In the genomic region with DNA sequence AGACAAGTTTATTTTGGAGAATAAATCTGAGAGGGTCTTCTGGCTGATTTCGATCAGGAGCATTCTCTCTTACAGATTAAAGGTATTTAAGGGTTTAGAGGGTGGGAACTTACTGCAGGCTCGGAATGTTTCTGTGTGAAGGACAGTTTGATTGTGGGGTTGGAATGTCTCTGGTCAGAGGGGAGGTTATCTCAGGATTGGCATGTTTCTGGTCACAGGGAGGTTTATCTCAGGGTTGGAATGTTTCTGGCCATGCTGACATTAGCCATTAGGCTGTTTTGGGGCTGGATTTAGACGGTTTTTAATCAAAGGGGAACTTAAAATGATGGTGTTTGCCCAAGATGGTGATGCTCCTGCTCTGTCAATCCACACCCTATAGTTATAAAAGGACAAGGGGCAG, we compare ENCODE assay signal across 32 cellular contexts.
"Had no signal": no experiment of that assay in that cellular context is flagged by ENCODE, and none has a peak within 500 bp of the region (broad histone marks: within the 10 kb centered on the region; RNA-seq: fewer than 3 reads in every experiment).

No MANE protein-coding gene starts in this region.

- H3K9me3 Mint-ChIP-seq: activated CD4-positive, alpha-beta memory T cell treated with anti-CD3 and anti-CD28 coated beads, Interleukin-2, amount 10 ng/mL, durations not matched to agents 7 days and 5 days; activated CD4-positive, alpha-beta T cell treated with anti-CD3 and anti-CD28 coated beads, Interleukin-2, amount 10 ng/mL, durations not matched to agents 7 days and 5 days; activated T-cell treated with anti-CD3 and anti-CD28 coated beads, Interleukin-2, amount 50 U/mL, for 24 hours; central memory CD8-positive, alpha-beta T cell; dendritic cell treated with granulocyte-macrophage colony-stimulating factor and Interleukin-4, amounts not matched to agents 40 ng/mL and 50 ng/mL, for 4 days had no signal

- H3K36me3 Mint-ChIP-seq: activated naive CD8-positive, alpha-beta T cell had no signal

- H3K4me1 Mint-ChIP-seq: activated CD4-positive, alpha-beta memory T cell treated with anti-CD3 and anti-CD28 coated beads, Interleukin-2, amount 10 ng/mL, durations not matched to agents 7 days and 5 days; activated CD4-positive, alpha-beta T cell treated with anti-CD3 and anti-CD28 coated beads, Interleukin-2, amount 10 ng/mL, durations not matched to agents 7 days and 5 days; central memory CD8-positive, alpha-beta T cell; endodermal cell had no signal

- H3K27me3 ChIP-seq: brain microvascular endothelial cell, dorsolateral prefrontal cortex had no signal

- H3K4me3 Mint-ChIP-seq: activated CD4-positive, alpha-beta memory T cell treated with anti-CD3 and anti-CD28 coated beads, Interleukin-2, amount 10 ng/mL, durations not matched to agents 7 days and 5 days; activated CD4-positive, alpha-beta T cell treated with anti-CD3 and anti-CD28 coated beads, Interleukin-2, amount 10 ng/mL, durations not matched to agents 7 days and 5 days; activated naive CD8-positive, alpha-beta T cell; activated T-cell treated with anti-CD3 and anti-CD28 coated beads, Interleukin-2, amount 50 U/mL, for 24 hours; activated T-cell treated with anti-CD3 and anti-CD28 coated beads, Interleukin-2, amount 50 U/mL, for 72 hours; central memory CD8-positive, alpha-beta T cell; dendritic cell treated with granulocyte-macrophage colony-stimulating factor and Interleukin-4, amounts not matched to agents 40 ng/mL and 50 ng/mL, for 4 days; endodermal cell; WTC11 had no signal

- DNase-seq: activated CD4-positive, alpha-beta memory T cell treated with anti-CD3 and anti-CD28 coated beads, Interleukin-2, amount 10 ng/mL, durations not matched to agents 7 days and 5 days; activated CD4-positive, alpha-beta T cell treated with anti-CD3 and anti-CD28 coated beads for 1 hour; activated CD4-positive, alpha-beta T cell treated with anti-CD3 and anti-CD28 coated beads for 4 hours; activated CD4-positive, alpha-beta T cell treated with anti-CD3 and anti-CD28 coated beads, Interleukin-2, amount 10 ng/mL, durations not matched to agents 7 days and 5 days; activated CD4-positive, alpha-beta T cell treated with anti-CD3 and anti-CD28 coated beads, Interleukin-2, amount 50 U/mL, for 4 hours; activated CD8-positive, alpha-beta memory T cell treated with anti-CD3 and anti-CD28 coated beads, Interleukin-2, amount 50 U/mL, for 48 hours; activated effector memory CD4-positive, alpha-beta T cell treated with Interleukin-2 at 50 U/mL for 16 hours; activated gamma-delta T cell treated with Interleukin-2 at 50 U/mL for 16 hours; activated naive CD4-positive, alpha-beta T cell treated with anti-CD3 and anti-CD28 coated beads, Interleukin-2, amount 50 U/mL, for 16 hours; activated naive CD4-positive, alpha-beta T cell treated with Interleukin-2 at 50 U/mL for 16 hours; activated T-cell treated with anti-CD3 and anti-CD28 coated beads for 4 hours; activated T-cell treated with anti-CD3 and anti-CD28 coated beads, Interleukin-2, amount 50 U/mL, for 24 hours; activated T-cell treated with anti-CD3 and anti-CD28 coated beads, Interleukin-2, amount 50 U/mL, for 72 hours; amniotic stem cell; anterior cingulate cortex; brain microvascular endothelial cell; dorsolateral prefrontal cortex; effector memory CD4-positive, alpha-beta T cell; endodermal cell; foreskin fibroblast; glutamatergic neuron; T-helper 2 cell had no signal

- ATAC-seq: activated T-cell treated with anti-CD3 and anti-CD28 coated beads, Interleukin-2, amount 50 U/mL, for 72 hours; esophagus mucosa; WTC11 had no signal

- H3K27ac Mint-ChIP-seq: activated CD4-positive, alpha-beta memory T cell treated with anti-CD3 and anti-CD28 coated beads, Interleukin-2, amount 10 ng/mL, durations not matched to agents 7 days and 5 days; activated CD4-positive, alpha-beta T cell treated with anti-CD3 and anti-CD28 coated beads, Interleukin-2, amount 10 ng/mL, durations not matched to agents 7 days and 5 days; activated naive CD8-positive, alpha-beta T cell; activated T-cell treated with anti-CD3 and anti-CD28 coated beads, Interleukin-2, amount 50 U/mL, for 24 hours; activated T-cell treated with anti-CD3 and anti-CD28 coated beads, Interleukin-2, amount 50 U/mL, for 72 hours; dendritic cell treated with granulocyte-macrophage colony-stimulating factor and Interleukin-4, amounts not matched to agents 40 ng/mL and 50 ng/mL, for 4 days; endodermal cell; WTC11 had no signal

- H3K36me3 ChIP-seq: brain microvascular endothelial cell had no signal

- H3K4me3 ChIP-seq: coronary artery, dorsolateral prefrontal cortex had no signal

- H3K27ac ChIP-seq: brain microvascular endothelial cell, coronary artery, dorsolateral prefrontal cortex, VCaP had no signal

- FAIRE-seq: astrocyte, bronchial epithelial cell, frontal cortex had no signal

- H3K27me3 Mint-ChIP-seq: activated CD4-positive, alpha-beta memory T cell treated with anti-CD3 and anti-CD28 coated beads, Interleukin-2, amount 10 ng/mL, durations not matched to agents 7 days and 5 days; activated CD4-positive, alpha-beta T cell treated with anti-CD3 and anti-CD28 coated beads, Interleukin-2, amount 10 ng/mL, durations not matched to agents 7 days and 5 days; dendritic cell treated with granulocyte-macrophage colony-stimulating factor and Interleukin-4, amounts not matched to agents 40 ng/mL and 50 ng/mL, for 4 days had no signal
